In the genomic region with DNA sequence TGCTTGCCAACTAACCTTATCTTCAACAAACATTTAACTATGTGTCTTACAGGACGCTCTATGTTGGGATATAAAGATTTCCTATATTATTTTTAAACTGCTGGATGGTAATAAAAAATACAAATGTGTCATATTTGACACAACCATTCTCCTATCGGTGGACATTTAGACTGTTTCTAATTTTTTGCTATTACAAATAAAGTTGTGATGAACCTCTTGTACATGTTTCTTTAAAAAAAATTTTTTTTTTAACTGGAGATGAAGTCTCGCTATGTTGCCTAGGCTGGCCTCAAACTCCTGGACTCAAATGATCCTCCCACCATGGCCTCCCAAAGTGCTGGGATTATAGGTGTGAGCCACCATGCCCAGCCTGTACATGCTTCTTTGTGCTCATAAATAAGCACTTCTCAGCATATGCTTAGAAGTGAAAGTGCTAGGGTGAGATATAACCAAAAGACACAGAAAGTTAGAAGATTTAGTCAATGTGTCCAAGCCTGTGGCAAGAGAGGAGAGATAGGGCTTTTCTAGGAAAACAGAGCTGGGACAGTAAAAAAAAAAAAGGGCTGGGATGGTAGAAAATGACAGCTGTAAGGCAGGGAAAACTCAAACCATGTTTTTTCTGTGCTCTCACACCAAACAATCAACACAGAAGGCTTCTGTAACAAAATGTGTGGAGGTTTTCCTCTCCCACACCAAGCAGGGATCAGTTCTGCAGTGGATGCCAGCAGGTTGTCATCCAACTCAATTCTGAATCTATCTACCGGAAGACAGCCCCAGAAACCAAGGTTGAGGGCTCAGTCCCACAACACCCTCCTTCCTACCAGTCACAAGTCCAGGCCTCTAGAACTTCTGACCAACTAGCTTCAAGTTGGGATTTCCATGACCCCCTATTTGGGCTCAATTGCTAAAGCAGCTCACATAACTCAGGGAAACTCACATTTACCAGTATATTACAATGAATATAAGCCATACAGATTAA, we compare ENCODE assay signal across 1 cellular context.
TF ChIP-seq lines count a peak whose summit lies in the region.

No MANE protein-coding gene starts in this region.

TF ChIP-seq in K562, 482 proteins besides CTCF, POLR2A, EP300 and RAD21 (continued from another document and continues in another):
- TF ChIP-seq AFF1 (IDR thresholded peaks at IDR 0.05; ENCODE audit: low read depth in 1 of 2, partially characterized antibody in 2 of 2) (no peak), ZNF253 (CRISPR knock-in tag; conservative IDR thresholded peaks at IDR 0.05) (no peak), SMARCA5 (IDR thresholded peaks at IDR 0.05) (no peak), HMGN3 (IDR thresholded peaks at IDR 0.05; ENCODE audit: borderline replicate concordance, extremely low read depth, insufficient read length, low read depth, low read length) (no peak), SRSF3 (IDR thresholded peaks at IDR 0.05; ENCODE audit: insufficient read depth, low read length) (no peak), CBFA2T2 (conservative IDR thresholded peaks at IDR 0.05) (peak; percentile 79), NR2C1 (IDR thresholded peaks at IDR 0.05) (no peak), NR2C1 (tag; IDR thresholded peaks at IDR 0.05) (no peak), NR2F6 (CRISPR knock-in tag; IDR thresholded peaks at IDR 0.05) (no peak), NFATC3 (IDR thresholded peaks at IDR 0.05) (peak; percentile 10; the same call in 1 of the 2 replicates), ZNF766 (CRISPR knock-in tag; conservative IDR thresholded peaks at IDR 0.05) (0 out of 2 replicates have a peak, but pooled peaks have one; percentile 17), DLX4 (CRISPR knock-in tag; IDR thresholded peaks at IDR 0.05) (no peak), ZNF408 (CRISPR knock-in tag; IDR thresholded peaks at IDR 0.05; ENCODE audit: low read depth) (no peak), ZBTB17 (CRISPR knock-in tag; IDR thresholded peaks at IDR 0.05) (no peak), MCM5 (IDR thresholded peaks at IDR 0.05; ENCODE audit: low read depth) (no peak), ESRRB (CRISPR knock-in tag; IDR thresholded peaks at IDR 0.05; ENCODE audit: borderline replicate concordance) (no peak), NFRKB (IDR thresholded peaks at IDR 0.05; ENCODE audit: low read depth) (0 out of 2 replicates have a peak, but pooled peaks have one; percentile 47), ZNF311 (CRISPR knock-in tag; IDR thresholded peaks at IDR 0.05) (no peak), TEAD2 (tag; IDR thresholded peaks at IDR 0.05) (no peak), SNRNP70 (optimal IDR thresholded peaks at IDR 0.05; ENCODE audit: low read depth, low read length) (no peak), ELK3 (CRISPR knock-in tag; IDR thresholded peaks at IDR 0.05) (no peak), HDGF (IDR thresholded peaks at IDR 0.05) (no peak), ZNF146 (CRISPR knock-in tag; IDR thresholded peaks at IDR 0.05; ENCODE audit: unreplicated experiment) (no peak), STAT5B (CRISPR knock-in tag; IDR thresholded peaks at IDR 0.05) (no peak), KLF10 (CRISPR knock-in tag; IDR thresholded peaks at IDR 0.05) (no peak), CSDE1 (IDR thresholded peaks at IDR 0.05) (no peak), SUPT5H (IDR thresholded peaks at IDR 0.05) (no peak), TAF9B (IDR thresholded peaks at IDR 0.05; ENCODE audit: partially characterized antibody) (no peak), PTRF (tag; IDR thresholded peaks at IDR 0.05) (no peak), MIER1 (IDR thresholded peaks at IDR 0.05; ENCODE audit: low read depth) (no peak), NCOA2 (IDR thresholded peaks at IDR 0.05; ENCODE audit: partially characterized antibody in 2 of 2) (no peak), ZNF668 (CRISPR knock-in tag; IDR thresholded peaks at IDR 0.05) (no peak), ZNF133 (CRISPR knock-in tag; IDR thresholded peaks at IDR 0.05) (no peak), SNAPC5 (CRISPR knock-in tag; IDR thresholded peaks at IDR 0.05) (no peak), ZNF696 (CRISPR knock-in tag; conservative IDR thresholded peaks at IDR 0.05) (no peak), EGR1 (conservative IDR thresholded peaks at IDR 0.05) (no peak), FIP1L1 (IDR thresholded peaks at IDR 0.05; ENCODE audit: low read depth, low read length, poor library complexity, severe bottlenecking) (no peak), TARDBP (IDR thresholded peaks at IDR 0.05) (no peak), BRF2 (IDR thresholded peaks at IDR 0.05; ENCODE audit: borderline replicate concordance, insufficient read depth, insufficient read length) (no peak), ZC3H11A (IDR thresholded peaks at IDR 0.05; ENCODE audit: low read depth, low read length) (no peak), ZNF583 (CRISPR knock-in tag; IDR thresholded peaks at IDR 0.05) (no peak), POLR2AphosphoS5 (IDR thresholded peaks at IDR 0.05; ENCODE audit: control insufficient read depth, insufficient read depth, low read depth, low read length) (no peak), TEAD1 (CRISPR knock-in tag; IDR thresholded peaks at IDR 0.05) (no peak), ZNF224 (CRISPR knock-in tag; IDR thresholded peaks at IDR 0.05) (no peak), MBD2 (IDR thresholded peaks at IDR 0.05; ENCODE audit: borderline replicate concordance, low read depth) (no peak)
- TF ChIP-seq, protein P1, sequence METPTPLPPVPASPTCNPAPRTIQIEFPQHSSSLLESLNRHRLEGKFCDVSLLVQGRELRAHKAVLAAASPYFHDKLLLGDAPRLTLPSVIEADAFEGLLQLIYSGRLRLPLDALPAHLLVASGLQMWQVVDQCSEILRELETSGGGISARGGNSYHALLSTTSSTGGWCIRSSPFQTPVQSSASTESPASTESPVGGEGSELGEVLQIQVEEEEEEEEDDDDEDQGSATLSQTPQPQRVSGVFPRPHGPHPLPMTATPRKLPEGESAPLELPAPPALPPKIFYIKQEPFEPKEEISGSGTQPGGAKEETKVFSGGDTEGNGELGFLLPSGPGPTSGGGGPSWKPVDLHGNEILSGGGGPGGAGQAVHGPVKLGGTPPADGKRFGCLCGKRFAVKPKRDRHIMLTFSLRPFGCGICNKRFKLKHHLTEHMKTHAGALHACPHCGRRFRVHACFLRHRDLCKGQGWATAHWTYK (CRISPR knock-in tag; IDR thresholded peaks at IDR 0.05): no peak
- TF ChIP-seq, protein P2, sequence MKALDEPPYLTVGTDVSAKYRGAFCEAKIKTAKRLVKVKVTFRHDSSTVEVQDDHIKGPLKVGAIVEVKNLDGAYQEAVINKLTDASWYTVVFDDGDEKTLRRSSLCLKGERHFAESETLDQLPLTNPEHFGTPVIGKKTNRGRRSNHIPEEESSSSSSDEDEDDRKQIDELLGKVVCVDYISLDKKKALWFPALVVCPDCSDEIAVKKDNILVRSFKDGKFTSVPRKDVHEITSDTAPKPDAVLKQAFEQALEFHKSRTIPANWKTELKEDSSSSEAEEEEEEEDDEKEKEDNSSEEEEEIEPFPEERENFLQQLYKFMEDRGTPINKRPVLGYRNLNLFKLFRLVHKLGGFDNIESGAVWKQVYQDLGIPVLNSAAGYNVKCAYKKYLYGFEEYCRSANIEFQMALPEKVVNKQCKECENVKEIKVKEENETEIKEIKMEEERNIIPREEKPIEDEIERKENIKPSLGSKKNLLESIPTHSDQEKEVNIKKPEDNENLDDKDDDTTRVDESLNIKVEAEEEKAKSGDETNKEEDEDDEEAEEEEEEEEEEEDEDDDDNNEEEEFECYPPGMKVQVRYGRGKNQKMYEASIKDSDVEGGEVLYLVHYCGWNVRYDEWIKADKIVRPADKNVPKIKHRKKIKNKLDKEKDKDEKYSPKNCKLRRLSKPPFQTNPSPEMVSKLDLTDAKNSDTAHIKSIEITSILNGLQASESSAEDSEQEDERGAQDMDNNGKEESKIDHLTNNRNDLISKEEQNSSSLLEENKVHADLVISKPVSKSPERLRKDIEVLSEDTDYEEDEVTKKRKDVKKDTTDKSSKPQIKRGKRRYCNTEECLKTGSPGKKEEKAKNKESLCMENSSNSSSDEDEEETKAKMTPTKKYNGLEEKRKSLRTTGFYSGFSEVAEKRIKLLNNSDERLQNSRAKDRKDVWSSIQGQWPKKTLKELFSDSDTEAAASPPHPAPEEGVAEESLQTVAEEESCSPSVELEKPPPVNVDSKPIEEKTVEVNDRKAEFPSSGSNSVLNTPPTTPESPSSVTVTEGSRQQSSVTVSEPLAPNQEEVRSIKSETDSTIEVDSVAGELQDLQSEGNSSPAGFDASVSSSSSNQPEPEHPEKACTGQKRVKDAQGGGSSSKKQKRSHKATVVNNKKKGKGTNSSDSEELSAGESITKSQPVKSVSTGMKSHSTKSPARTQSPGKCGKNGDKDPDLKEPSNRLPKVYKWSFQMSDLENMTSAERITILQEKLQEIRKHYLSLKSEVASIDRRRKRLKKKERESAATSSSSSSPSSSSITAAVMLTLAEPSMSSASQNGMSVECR (CRISPR knock-in tag; IDR thresholded peaks at IDR 0.05): no peak
- TF ChIP-seq, protein P3, sequence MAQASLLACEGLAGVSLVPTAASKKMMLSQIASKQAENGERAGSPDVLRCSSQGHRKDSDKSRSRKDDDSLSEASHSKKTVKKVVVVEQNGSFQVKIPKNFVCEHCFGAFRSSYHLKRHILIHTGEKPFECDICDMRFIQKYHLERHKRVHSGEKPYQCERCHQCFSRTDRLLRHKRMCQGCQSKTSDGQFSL (CRISPR knock-in tag; IDR thresholded peaks at IDR 0.05): no peak
- TF ChIP-seq, protein P3 (tag; IDR thresholded peaks at IDR 0.05): no peak
- TF ChIP-seq, protein P4, sequence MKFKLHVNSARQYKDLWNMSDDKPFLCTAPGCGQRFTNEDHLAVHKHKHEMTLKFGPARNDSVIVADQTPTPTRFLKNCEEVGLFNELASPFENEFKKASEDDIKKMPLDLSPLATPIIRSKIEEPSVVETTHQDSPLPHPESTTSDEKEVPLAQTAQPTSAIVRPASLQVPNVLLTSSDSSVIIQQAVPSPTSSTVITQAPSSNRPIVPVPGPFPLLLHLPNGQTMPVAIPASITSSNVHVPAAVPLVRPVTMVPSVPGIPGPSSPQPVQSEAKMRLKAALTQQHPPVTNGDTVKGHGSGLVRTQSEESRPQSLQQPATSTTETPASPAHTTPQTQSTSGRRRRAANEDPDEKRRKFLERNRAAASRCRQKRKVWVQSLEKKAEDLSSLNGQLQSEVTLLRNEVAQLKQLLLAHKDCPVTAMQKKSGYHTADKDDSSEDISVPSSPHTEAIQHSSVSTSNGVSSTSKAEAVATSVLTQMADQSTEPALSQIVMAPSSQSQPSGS (CRISPR knock-in tag; IDR thresholded peaks at IDR 0.05): no peak
- TF ChIP-seq, protein P5, sequence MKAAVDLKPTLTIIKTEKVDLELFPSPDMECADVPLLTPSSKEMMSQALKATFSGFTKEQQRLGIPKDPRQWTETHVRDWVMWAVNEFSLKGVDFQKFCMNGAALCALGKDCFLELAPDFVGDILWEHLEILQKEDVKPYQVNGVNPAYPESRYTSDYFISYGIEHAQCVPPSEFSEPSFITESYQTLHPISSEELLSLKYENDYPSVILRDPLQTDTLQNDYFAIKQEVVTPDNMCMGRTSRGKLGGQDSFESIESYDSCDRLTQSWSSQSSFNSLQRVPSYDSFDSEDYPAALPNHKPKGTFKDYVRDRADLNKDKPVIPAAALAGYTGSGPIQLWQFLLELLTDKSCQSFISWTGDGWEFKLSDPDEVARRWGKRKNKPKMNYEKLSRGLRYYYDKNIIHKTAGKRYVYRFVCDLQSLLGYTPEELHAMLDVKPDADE (conservative IDR thresholded peaks at IDR 0.05; ENCODE audit: control insufficient read depth, low read depth, low read length): no peak
